In genomic region chr12:79415754-79416435, GRCh38 we compare ENCODE assay signal across 12 cellular contexts.
DNase-seq lines count a peak whose midpoint lies in the region; ATAC-seq and TF ChIP-seq lines count a peak whose summit lies in the region.
"Had no signal": no experiment of that assay in that cellular context is flagged by ENCODE, and none has a peak within 500 bp of the region (broad histone marks: within the 10 kb centered on the region; RNA-seq: fewer than 3 reads in every experiment).

No MANE protein-coding gene starts in this region.

- H3K36me3 ChIP-seq in SJSA1 (no peaks in the 10 kb centered on the region), skeletal muscle satellite cell (ENCODE audit: insufficient read depth, low read length) (no peaks in the 10 kb centered on the region)
- H3K36me3 ChIP-seq: neural progenitor cell had no signal

- no peak overlapping the region for H3K4me2 ChIP-seq in skeletal muscle satellite cell (ENCODE audit: low read length)
- H3K4me2 ChIP-seq: neural progenitor cell had no signal

- no peak for TF ChIP-seq CTCF in foreskin keratinocyte (conservative IDR thresholded peaks at IDR 0.05)
- no peak for TF ChIP-seq CTCF in endothelial cell (IDR thresholded peaks at IDR 0.05; ENCODE audit: unreplicated experiment)

- peak; percentile 86 for DNase-seq in HT-29 (ENCODE audit: low spot score)
- no peak for DNase-seq in SJSA1 (ENCODE audit: low read depth in 1 of 2, low spot score in 2 of 2)
- peak in 1 of 2 donors; percentile 61 for DNase-seq in foreskin keratinocyte
- no peak for DNase-seq in activated naive CD4-positive, alpha-beta T cell treated with anti-CD3 and anti-CD28 coated beads, Interleukin-2, amount 50 U/mL, for 72 hours (ENCODE audit: low spot score in 2 of 2)
- DNase-seq in SK-N-DZ (ENCODE audit: low spot score) = no peak
- no peak for DNase-seq in endothelial cell (ENCODE audit: low spot score)
- DNase-seq in NCI-H2081 treated with DMSO at 0.1 percent for 48 hours (lab: John Stamatoyannopoulos, UW) = no peak
- DNase-seq: dermis blood vessel endothelial cell; NCI-H187 treated with DMSO at 0.1 percent for 48 hours; stimulated activated CD4-positive, alpha-beta T cell treated with anti-CD3 and anti-CD28 coated beads, Interleukin-4, amount 100 ng/mL, for 24 hours had no signal

- H3K4me1 Mint-ChIP-seq in endothelial cell (ENCODE audit: unreplicated experiment) = no peaks in the 10 kb centered on the region

- peaks cover 3% of the 10 kb centered on the region for H3K27me3 Mint-ChIP-seq in endothelial cell (ENCODE audit: unreplicated experiment)

- no peak overlapping the region for H3K27ac Mint-ChIP-seq in activated naive CD4-positive, alpha-beta T cell treated with anti-CD3 and anti-CD28 coated beads, Interleukin-2, amount 50 U/mL, for 72 hours
- H3K27ac Mint-ChIP-seq in endothelial cell (ENCODE audit: unreplicated experiment) = no peak overlapping the region
- H3K27ac Mint-ChIP-seq: neural progenitor cell had no signal

- H3K27ac ChIP-seq in SJSA1 (peak overlapping the region; percentile 16), foreskin keratinocyte (peak overlapping the region; percentile 29)
- H3K27ac ChIP-seq: neural progenitor cell had no signal

- H3K9me3 Mint-ChIP-seq in activated naive CD4-positive, alpha-beta T cell treated with anti-CD3 and anti-CD28 coated beads, Interleukin-2, amount 50 U/mL, for 72 hours = no peaks in the 10 kb centered on the region
- H3K9me3 Mint-ChIP-seq in endothelial cell (ENCODE audit: unreplicated experiment) = no peaks in the 10 kb centered on the region
- H3K9me3 Mint-ChIP-seq: neural progenitor cell had no signal

- H3K27me3 ChIP-seq in SJSA1 (replicated peaks) (no peaks in the 10 kb centered on the region), foreskin keratinocyte (no peaks in the 10 kb centered on the region), skeletal muscle satellite cell (ENCODE audit: control insufficient read depth, insufficient read depth, low read length) (no peaks in the 10 kb centered on the region)
- H3K27me3 ChIP-seq: neural progenitor cell had no signal

- ATAC-seq in foreskin keratinocyte = peak; percentile 26
- no peak for ATAC-seq in activated naive CD4-positive, alpha-beta T cell treated with anti-CD3 and anti-CD28 coated beads, Interleukin-2, amount 50 U/mL, for 72 hours

- H3K4me3 Mint-ChIP-seq in endothelial cell (ENCODE audit: unreplicated experiment) = no peak overlapping the region
- H3K4me3 Mint-ChIP-seq: neural progenitor cell had no signal

- H3K4me1 ChIP-seq in SJSA1 (replicated peaks) (peaks cover 32% of the 10 kb centered on the region), foreskin keratinocyte (peaks cover 24% of the 10 kb centered on the region), skeletal muscle satellite cell (ENCODE audit: control insufficient read depth, insufficient read depth, low read length) (peaks cover 31% of the 10 kb centered on the region)

- peak overlapping the region; percentile 11 for H3K9ac ChIP-seq in skeletal muscle satellite cell (ENCODE audit: low read depth, low read length)
- H3K9ac ChIP-seq: neural progenitor cell had no signal

- no peaks in the 10 kb centered on the region for H3K36me3 Mint-ChIP-seq in activated naive CD4-positive, alpha-beta T cell treated with anti-CD3 and anti-CD28 coated beads, Interleukin-2, amount 50 U/mL, for 72 hours
- no peaks in the 10 kb centered on the region for H3K36me3 Mint-ChIP-seq in endothelial cell (ENCODE audit: low read depth, unreplicated experiment)
- H3K36me3 Mint-ChIP-seq: neural progenitor cell had no signal

- H3K9me3 ChIP-seq in SJSA1 (replicated peaks) (no peaks in the 10 kb centered on the region), skeletal muscle satellite cell (replicated peaks; ENCODE audit: low read length) (no peaks in the 10 kb centered on the region)

- no peak overlapping the region for H3K4me3 ChIP-seq in SJSA1
- H3K4me3 ChIP-seq in skeletal muscle satellite cell (ENCODE audit: low read length) = no peak overlapping the region
- H3K4me3 ChIP-seq: neural progenitor cell had no signal
